Comparison of ENCODE assay signal across 2 cellular contexts in the genomic region with DNA sequence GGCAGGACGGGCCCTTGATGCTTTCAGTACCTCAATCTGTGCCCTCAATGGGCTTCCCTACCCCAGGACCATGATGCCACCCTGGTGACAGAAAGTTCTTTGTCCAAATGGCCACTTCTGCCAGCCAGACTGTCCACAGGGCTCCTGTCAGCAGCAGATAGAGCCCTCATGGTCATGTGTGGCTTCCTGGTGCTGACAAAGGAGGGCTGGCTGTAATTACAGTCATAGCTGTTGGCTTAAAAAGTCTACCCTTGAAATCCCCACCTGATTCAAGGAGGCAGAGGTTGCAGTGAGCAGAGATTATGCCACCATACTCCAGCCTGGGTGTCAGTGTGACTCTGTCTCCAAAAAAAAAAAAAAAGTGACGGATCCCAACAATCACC.
TF ChIP-seq lines count a peak whose summit lies in the region.

No MANE protein-coding gene starts in this region.

TF ChIP-seq in GM12891, 5 proteins besides CTCF, POLR2A, EP300 and RAD21:
- TF ChIP-seq POU2F2 (IDR thresholded peaks at IDR 0.05; ENCODE audit: low read depth, low read length) (no peak), PAX5 (IDR thresholded peaks at IDR 0.05; ENCODE audit: insufficient read depth, low read length, severe bottlenecking) (no peak), POLR2AphosphoS5 (IDR thresholded peaks at IDR 0.05; ENCODE audit: low read depth, low read length) (no peak), TAF1 (IDR thresholded peaks at IDR 0.05; ENCODE audit: low read depth, low read length) (no peak), SPI1 (IDR thresholded peaks at IDR 0.05; ENCODE audit: low read depth, low read length) (no peak)
TF ChIP-seq in GM12891: peak in this region for 0.

TF ChIP-seq in H1, 55 proteins besides CTCF, POLR2A, EP300 and RAD21 (continued from another document):
- no peak for TF ChIP-seq SUZ12 (IDR thresholded peaks at IDR 0.05; ENCODE audit: low read length)
- TF ChIP-seq CBX5 (IDR thresholded peaks at IDR 0.05; ENCODE audit: low read depth, low read length): no peak
- TF ChIP-seq CTBP2 (IDR thresholded peaks at IDR 0.05; ENCODE audit: borderline replicate concordance, insufficient read depth, insufficient read length, low read length): no peak
- TF ChIP-seq ASH2L (IDR thresholded peaks at IDR 0.05; ENCODE audit: low read length): no peak
- TF ChIP-seq EGR1 (IDR thresholded peaks at IDR 0.05; ENCODE audit: borderline replicate concordance, low read depth, low read length): no peak
- TF ChIP-seq CHD1 (IDR thresholded peaks at IDR 0.05; ENCODE audit: low read depth, low read length): no peak
- TF ChIP-seq GABPA (IDR thresholded peaks at IDR 0.05; ENCODE audit: borderline replicate concordance, insufficient read depth, low read length): no peak
- TF ChIP-seq RFX5 (IDR thresholded peaks at IDR 0.05; ENCODE audit: borderline replicate concordance, low read depth, low read length): no peak
- no peak for TF ChIP-seq SP4 (IDR thresholded peaks at IDR 0.05; ENCODE audit: low read length)
- no peak for TF ChIP-seq POU5F1 (IDR thresholded peaks at IDR 0.05; ENCODE audit: low read depth, low read length)
- TF ChIP-seq, protein P1, sequence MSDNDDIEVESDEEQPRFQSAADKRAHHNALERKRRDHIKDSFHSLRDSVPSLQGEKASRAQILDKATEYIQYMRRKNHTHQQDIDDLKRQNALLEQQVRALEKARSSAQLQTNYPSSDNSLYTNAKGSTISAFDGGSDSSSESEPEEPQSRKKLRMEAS (IDR thresholded peaks at IDR 0.05): no peak
- TF ChIP-seq, protein P2, sequence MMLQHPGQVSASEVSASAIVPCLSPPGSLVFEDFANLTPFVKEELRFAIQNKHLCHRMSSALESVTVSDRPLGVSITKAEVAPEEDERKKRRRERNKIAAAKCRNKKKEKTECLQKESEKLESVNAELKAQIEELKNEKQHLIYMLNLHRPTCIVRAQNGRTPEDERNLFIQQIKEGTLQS (IDR thresholded peaks at IDR 0.05; ENCODE audit: insufficient read depth, low read depth, low read length): no peak
- TF ChIP-seq, protein P3, sequence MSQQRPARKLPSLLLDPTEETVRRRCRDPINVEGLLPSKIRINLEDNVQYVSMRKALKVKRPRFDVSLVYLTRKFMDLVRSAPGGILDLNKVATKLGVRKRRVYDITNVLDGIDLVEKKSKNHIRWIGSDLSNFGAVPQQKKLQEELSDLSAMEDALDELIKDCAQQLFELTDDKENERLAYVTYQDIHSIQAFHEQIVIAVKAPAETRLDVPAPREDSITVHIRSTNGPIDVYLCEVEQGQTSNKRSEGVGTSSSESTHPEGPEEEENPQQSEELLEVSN (IDR thresholded peaks at IDR 0.05): no peak
